Comparison of ENCODE assay signal across 1 cellular context in the genomic region with DNA sequence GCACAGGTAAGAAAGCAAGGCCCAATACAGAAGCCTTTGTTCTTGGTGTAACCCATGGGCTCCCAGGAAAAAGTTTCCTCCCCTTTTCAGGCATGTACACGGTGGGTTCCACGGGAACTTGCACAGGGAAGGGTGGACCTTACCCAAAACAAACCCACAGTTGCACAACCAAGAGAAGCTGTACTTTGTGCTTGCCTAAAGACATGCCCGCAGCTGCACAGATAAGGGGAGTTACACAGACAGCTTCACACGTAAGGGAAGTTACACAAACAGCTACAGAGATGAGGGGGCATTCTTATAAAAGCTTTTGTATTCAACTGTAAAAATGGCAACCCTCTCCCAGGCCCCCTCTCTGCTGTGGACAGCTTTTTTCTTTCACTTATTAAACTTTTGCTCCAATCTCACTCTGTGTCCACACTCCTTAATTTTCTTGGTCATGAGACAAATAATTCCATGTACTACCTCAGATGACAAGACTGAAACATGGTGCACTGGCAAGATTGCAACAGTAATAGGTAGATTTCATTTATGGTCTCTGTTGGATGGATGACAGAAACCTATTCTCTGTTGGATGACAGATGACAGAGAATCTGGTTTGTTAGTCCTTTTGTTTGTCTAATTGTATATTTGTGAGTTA.
TF ChIP-seq lines count a peak whose summit lies in the region.

No MANE protein-coding gene starts in this region.

TF ChIP-seq in HepG2, 621 proteins besides CTCF, POLR2A, EP300 and RAD21 (continued from another document and continues in another):
- TF ChIP-seq, protein P1, sequence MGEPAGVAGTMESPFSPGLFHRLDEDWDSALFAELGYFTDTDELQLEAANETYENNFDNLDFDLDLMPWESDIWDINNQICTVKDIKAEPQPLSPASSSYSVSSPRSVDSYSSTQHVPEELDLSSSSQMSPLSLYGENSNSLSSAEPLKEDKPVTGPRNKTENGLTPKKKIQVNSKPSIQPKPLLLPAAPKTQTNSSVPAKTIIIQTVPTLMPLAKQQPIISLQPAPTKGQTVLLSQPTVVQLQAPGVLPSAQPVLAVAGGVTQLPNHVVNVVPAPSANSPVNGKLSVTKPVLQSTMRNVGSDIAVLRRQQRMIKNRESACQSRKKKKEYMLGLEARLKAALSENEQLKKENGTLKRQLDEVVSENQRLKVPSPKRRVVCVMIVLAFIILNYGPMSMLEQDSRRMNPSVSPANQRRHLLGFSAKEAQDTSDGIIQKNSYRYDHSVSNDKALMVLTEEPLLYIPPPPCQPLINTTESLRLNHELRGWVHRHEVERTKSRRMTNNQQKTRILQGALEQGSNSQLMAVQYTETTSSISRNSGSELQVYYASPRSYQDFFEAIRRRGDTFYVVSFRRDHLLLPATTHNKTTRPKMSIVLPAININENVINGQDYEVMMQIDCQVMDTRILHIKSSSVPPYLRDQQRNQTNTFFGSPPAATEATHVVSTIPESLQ (CRISPR knock-in tag; conservative IDR thresholded peaks at IDR 0.05), result 0 out of 2 replicates have a peak, but pooled peaks have one; percentile 61
- TF ChIP-seq, protein P2, sequence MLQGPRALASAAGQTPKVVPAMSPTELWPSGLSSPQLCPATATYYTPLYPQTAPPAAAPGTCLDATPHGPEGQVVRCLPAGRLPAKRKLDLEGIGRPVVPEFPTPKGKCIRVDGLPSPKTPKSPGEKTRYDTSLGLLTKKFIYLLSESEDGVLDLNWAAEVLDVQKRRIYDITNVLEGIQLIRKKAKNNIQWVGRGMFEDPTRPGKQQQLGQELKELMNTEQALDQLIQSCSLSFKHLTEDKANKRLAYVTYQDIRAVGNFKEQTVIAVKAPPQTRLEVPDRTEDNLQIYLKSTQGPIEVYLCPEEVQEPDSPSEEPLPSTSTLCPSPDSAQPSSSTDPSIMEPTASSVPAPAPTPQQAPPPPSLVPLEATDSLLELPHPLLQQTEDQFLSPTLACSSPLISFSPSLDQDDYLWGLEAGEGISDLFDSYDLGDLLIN (CRISPR knock-in tag; IDR thresholded peaks at IDR 0.05; ENCODE audit: borderline replicate concordance), result no peak
- TF ChIP-seq SNAI1 (CRISPR knock-in tag; IDR thresholded peaks at IDR 0.05; ENCODE audit: borderline replicate concordance) (no peak), ZNF251 (CRISPR knock-in tag; IDR thresholded peaks at IDR 0.05) (no peak), KLF11 (CRISPR knock-in tag; IDR thresholded peaks at IDR 0.05) (no peak), TMF1 (CRISPR knock-in tag; IDR thresholded peaks at IDR 0.05; ENCODE audit: low read depth) (no peak), BRF2 (CRISPR knock-in tag; IDR thresholded peaks at IDR 0.05) (0 out of 2 replicates have a peak, but pooled peaks have one; percentile 21), MYC (CRISPR knock-in tag; IDR thresholded peaks at IDR 0.05; ENCODE audit: borderline replicate concordance) (no peak), GABPA (IDR thresholded peaks at IDR 0.05; ENCODE audit: low read depth, low read length) (no peak), GABPA (CRISPR knock-in tag; IDR thresholded peaks at IDR 0.05; ENCODE audit: low read depth) (no peak), ATRX (CRISPR knock-in tag; IDR thresholded peaks at IDR 0.05; ENCODE audit: borderline replicate concordance) (no peak), PTBP1 (IDR thresholded peaks at IDR 0.05; ENCODE audit: low read depth, low read length, poor library complexity, severe bottlenecking) (no peak), NR2F6 (IDR thresholded peaks at IDR 0.05) (peak; percentile 72), NR2F6 (CRISPR knock-in tag; IDR thresholded peaks at IDR 0.05) (peak; percentile 76), ZBTB8A (CRISPR knock-in tag; IDR thresholded peaks at IDR 0.05; ENCODE audit: borderline replicate concordance, low read depth) (no peak), ZNF10 (CRISPR knock-in tag; IDR thresholded peaks at IDR 0.05; ENCODE audit: borderline replicate concordance, low read depth) (no peak), AHR (CRISPR knock-in tag; IDR thresholded peaks at IDR 0.05) (0 out of 2 replicates have a peak, but pooled peaks have one; percentile 54), HMG20A (CRISPR knock-in tag; IDR thresholded peaks at IDR 0.05; ENCODE audit: borderline replicate concordance) (peak; percentile 75), REL (CRISPR knock-in tag; conservative IDR thresholded peaks at IDR 0.05) (no peak), KLF13 (CRISPR knock-in tag; IDR thresholded peaks at IDR 0.05) (no peak), SYNCRIP (IDR thresholded peaks at IDR 0.05; ENCODE audit: insufficient read depth, low read depth, low read length) (no peak), CREB3 (CRISPR knock-in tag; IDR thresholded peaks at IDR 0.05) (no peak), RXRB (CRISPR knock-in tag; IDR thresholded peaks at IDR 0.05; ENCODE audit: borderline replicate concordance) (peak; percentile 76), HCFC1 (IDR thresholded peaks at IDR 0.05; ENCODE audit: low read depth, low read length) (no peak), ATF3 (CRISPR knock-in tag; IDR thresholded peaks at IDR 0.05) (no peak), ZNF484 (CRISPR knock-in tag; IDR thresholded peaks at IDR 0.05; ENCODE audit: borderline replicate concordance, low read depth) (no peak), SP2 (CRISPR knock-in tag; IDR thresholded peaks at IDR 0.05) (no peak), MATR3 (CRISPR knock-in tag; IDR thresholded peaks at IDR 0.05) (no peak)
- TF ChIP-seq, protein P3, sequence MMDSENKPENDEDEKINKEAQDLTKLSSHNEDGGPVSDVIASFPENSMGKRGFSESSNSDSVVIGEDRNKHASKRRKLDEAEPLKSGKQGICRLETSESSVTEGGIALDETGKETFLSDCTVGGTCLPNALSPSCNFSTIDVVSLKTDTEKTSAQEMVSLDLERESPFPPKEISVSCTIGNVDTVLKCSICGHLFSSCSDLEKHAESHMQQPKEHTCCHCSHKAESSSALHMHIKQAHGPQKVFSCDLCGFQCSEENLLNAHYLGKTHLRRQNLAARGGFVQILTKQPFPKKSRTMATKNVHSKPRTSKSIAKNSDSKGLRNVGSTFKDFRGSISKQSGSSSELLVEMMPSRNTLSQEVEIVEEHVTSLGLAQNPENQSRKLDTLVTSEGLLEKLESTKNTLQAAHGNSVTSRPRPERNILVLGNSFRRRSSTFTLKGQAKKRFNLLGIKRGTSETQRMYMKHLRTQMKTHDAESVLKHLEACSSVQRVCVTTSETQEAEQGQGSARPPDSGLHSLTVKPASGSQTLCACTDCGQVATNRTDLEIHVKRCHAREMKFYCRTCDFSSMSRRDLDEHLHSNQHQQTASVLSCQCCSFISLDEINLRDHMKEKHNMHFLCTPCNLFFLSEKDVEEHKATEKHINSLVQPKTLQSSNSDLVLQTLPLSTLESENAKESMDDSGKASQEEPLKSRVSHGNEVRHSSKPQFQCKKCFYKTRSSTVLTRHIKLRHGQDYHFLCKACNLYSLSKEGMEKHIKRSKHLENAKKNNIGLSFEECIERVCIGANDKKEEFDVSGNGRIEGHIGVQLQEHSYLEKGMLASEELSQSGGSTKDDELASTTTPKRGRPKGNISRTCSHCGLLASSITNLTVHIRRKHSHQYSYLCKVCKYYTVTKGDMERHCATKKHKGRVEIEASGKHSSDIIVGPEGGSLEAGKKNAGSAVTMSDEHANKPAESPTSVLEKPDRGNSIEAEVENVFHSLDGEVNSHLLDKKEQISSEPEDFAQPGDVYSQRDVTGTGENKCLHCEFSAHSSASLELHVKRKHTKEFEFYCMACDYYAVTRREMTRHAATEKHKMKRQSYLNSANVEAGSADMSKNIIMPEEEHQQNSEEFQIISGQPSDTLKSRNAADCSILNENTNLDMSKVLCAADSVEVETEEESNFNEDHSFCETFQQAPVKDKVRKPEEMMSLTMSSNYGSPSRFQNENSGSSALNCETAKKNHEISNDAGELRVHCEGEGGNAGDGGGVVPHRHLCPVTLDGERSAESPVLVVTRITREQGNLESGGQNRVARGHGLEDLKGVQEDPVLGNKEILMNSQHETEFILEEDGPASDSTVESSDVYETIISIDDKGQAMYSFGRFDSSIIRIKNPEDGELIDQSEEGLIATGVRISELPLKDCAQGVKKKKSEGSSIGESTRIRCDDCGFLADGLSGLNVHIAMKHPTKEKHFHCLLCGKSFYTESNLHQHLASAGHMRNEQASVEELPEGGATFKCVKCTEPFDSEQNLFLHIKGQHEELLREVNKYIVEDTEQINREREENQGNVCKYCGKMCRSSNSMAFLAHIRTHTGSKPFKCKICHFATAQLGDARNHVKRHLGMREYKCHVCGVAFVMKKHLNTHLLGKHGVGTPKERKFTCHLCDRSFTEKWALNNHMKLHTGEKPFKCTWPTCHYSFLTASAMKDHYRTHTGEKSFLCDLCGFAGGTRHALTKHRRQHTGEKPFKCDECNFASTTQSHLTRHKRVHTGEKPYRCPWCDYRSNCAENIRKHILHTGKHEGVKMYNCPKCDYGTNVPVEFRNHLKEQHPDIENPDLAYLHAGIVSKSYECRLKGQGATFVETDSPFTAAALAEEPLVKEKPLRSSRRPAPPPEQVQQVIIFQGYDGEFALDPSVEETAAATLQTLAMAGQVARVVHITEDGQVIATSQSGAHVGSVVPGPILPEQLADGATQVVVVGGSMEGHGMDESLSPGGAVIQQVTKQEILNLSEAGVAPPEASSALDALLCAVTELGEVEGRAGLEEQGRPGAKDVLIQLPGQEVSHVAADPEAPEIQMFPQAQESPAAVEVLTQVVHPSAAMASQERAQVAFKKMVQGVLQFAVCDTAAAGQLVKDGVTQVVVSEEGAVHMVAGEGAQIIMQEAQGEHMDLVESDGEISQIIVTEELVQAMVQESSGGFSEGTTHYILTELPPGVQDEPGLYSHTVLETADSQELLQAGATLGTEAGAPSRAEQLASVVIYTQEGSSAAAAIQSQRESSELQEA (CRISPR knock-in tag; IDR thresholded peaks at IDR 0.05; ENCODE audit: not compliant biosample characterization), result no peak
- TF ChIP-seq, protein P4, sequence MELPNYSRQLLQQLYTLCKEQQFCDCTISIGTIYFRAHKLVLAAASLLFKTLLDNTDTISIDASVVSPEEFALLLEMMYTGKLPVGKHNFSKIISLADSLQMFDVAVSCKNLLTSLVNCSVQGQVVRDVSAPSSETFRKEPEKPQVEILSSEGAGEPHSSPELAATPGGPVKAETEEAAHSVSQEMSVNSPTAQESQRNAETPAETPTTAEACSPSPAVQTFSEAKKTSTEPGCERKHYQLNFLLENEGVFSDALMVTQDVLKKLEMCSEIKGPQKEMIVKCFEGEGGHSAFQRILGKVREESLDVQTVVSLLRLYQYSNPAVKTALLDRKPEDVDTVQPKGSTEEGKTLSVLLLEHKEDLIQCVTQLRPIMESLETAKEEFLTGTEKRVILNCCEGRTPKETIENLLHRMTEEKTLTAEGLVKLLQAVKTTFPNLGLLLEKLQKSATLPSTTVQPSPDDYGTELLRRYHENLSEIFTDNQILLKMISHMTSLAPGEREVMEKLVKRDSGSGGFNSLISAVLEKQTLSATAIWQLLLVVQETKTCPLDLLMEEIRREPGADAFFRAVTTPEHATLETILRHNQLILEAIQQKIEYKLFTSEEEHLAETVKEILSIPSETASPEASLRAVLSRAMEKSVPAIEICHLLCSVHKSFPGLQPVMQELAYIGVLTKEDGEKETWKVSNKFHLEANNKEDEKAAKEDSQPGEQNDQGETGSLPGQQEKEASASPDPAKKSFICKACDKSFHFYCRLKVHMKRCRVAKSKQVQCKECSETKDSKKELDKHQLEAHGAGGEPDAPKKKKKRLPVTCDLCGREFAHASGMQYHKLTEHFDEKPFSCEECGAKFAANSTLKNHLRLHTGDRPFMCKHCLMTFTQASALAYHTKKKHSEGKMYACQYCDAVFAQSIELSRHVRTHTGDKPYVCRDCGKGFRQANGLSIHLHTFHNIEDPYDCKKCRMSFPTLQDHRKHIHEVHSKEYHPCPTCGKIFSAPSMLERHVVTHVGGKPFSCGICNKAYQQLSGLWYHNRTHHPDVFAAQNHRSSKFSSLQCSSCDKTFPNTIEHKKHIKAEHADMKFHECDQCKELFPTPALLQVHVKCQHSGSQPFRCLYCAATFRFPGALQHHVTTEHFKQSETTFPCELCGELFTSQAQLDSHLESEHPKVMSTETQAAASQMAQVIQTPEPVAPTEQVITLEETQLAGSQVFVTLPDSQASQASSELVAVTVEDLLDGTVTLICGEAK (IDR thresholded peaks at IDR 0.05), result no peak
- TF ChIP-seq, protein P4 (CRISPR knock-in tag; IDR thresholded peaks at IDR 0.05), result peak; percentile 27; the same call in 1 of the 2 replicates
